11 cellular contexts compared by ENCODE assay signal in the genomic region with DNA sequence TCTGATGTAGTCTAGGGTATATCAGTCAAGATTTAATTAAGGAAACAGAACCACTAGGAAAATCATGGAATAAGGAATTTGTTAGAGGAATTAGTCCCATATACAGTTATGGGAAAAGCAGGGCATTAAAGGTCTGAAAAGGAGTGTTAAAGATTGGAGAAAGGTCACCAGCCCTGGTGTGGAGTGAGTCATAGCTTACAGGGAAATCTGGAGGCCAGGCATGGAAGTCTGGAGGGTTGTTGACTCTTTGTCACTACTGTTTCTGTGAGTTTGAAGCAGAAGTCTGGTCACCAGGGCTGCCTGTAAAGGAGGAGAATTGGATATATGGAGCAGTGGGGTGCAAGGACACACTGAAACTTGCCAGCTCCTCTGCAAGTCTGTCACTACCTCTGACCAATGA. TPM values are rescaled to one million over a fixed set of nuclear protein-coding genes. Genes with fewer than 3 reads are reported as not detected.
DNase-seq lines count a peak whose midpoint lies in the region; FAIRE-seq and TF ChIP-seq lines count a peak whose summit lies in the region.
"Had no signal": no experiment of that assay in that cellular context is flagged by ENCODE, and none has a peak within 500 bp of the region (broad histone marks: within the 10 kb centered on the region; RNA-seq: fewer than 3 reads in every experiment).

No MANE protein-coding gene starts in this region.

- TF ChIP-seq CTCF in foreskin fibroblast (IDR thresholded peaks at IDR 0.05; ENCODE audit: low read depth, low read length) (no peak), retinal pigment epithelial cell (conservative IDR thresholded peaks at IDR 0.05; ENCODE audit: low read depth, low read length) (no peak)

- peak; percentile 18 for FAIRE-seq in RCC 7860 (lab: Jason Lieb, UNC)

- H3K4me3 ChIP-seq in foreskin fibroblast (ENCODE audit: low read depth in 1 of 2, low read length in 2 of 2) (no peak overlapping the region), retinal pigment epithelial cell (ENCODE audit: low read length) (no peak overlapping the region)
- H3K4me3 ChIP-seq: right lobe of liver had no signal

- H3K4me3 Mint-ChIP-seq in activated CD4-positive, alpha-beta T cell treated with anti-CD3 and anti-CD28 coated beads, Interleukin-2, amount 10 ng/mL, durations not matched to agents 7 days and 5 days = no peak overlapping the region

- POLR2A ChIA-PET in activated CD4-positive, alpha-beta T cell treated with anti-CD3 and anti-CD28 coated beads, Interleukin-2, amount 10 ng/mL, durations not matched to agents 7 days and 5 days (lab: Charles Lee) = no interaction called here

- CTCF ChIA-PET in activated CD4-positive, alpha-beta T cell treated with anti-CD3 and anti-CD28 coated beads, Interleukin-2, amount 10 ng/mL, durations not matched to agents 7 days and 5 days (lab: Charles Lee) = interaction anchor here (1.5 kb wide), 1 partner anchor 11 kb away, joined by 4 read pairs; no protein-coding TSS in a partner anchor

- H3K27me3 Mint-ChIP-seq in activated CD4-positive, alpha-beta T cell treated with anti-CD3 and anti-CD28 coated beads, Interleukin-2, amount 10 ng/mL, durations not matched to agents 7 days and 5 days = no peaks in the 10 kb centered on the region

- H3K4me1 Mint-ChIP-seq in activated CD4-positive, alpha-beta T cell treated with anti-CD3 and anti-CD28 coated beads, Interleukin-2, amount 10 ng/mL, durations not matched to agents 7 days and 5 days = peaks cover 17% of the 10 kb centered on the region

- no peak for DNase-seq in activated CD4-positive, alpha-beta T cell treated with anti-CD3 and anti-CD28 coated beads, Interleukin-2, amount 10 ng/mL, durations not matched to agents 7 days and 5 days
- DNase-seq in activated CD4-positive, alpha-beta T cell treated with anti-CD3 and anti-CD28 coated beads, Interleukin-2, amount 50 U/mL, for 1 hour = no peak
- DNase-seq in RCC 7860 (ENCODE audit: low spot score) = peak; percentile 41
- peak; percentile 49 to 67 for DNase-seq in foreskin fibroblast
- peak; percentile 20 for DNase-seq in retinal pigment epithelial cell (ENCODE audit: low read depth)
- no peak for DNase-seq in amniotic stem cell (lab: John Stamatoyannopoulos, UW)
- no peak for DNase-seq in NCI-H1417 treated with DMSO at 0.1 percent for 48 hours (lab: John Stamatoyannopoulos, UW)
- no peak for DNase-seq in activated effector memory CD4-positive, alpha-beta T cell treated with anti-CD3 and anti-CD28 coated beads, Interleukin-2, amount 50 U/mL, for 16 hours
- DNase-seq: activated naive CD4-positive, alpha-beta T cell treated with anti-CD3 and anti-CD28 coated beads, Interleukin-2, amount 50 U/mL, for 16 hours; NCI-H187 treated with DMSO at 0.1 percent for 48 hours; right lobe of liver had no signal

- peaks cover 6% of the 10 kb centered on the region for H3K9me3 Mint-ChIP-seq in activated CD4-positive, alpha-beta T cell treated with anti-CD3 and anti-CD28 coated beads, Interleukin-2, amount 10 ng/mL, durations not matched to agents 7 days and 5 days

- H3K27ac Mint-ChIP-seq in activated CD4-positive, alpha-beta T cell treated with anti-CD3 and anti-CD28 coated beads, Interleukin-2, amount 10 ng/mL, durations not matched to agents 7 days and 5 days = peak overlapping the region; percentile 3

- H3K36me3 Mint-ChIP-seq in activated CD4-positive, alpha-beta T cell treated with anti-CD3 and anti-CD28 coated beads, Interleukin-2, amount 10 ng/mL, durations not matched to agents 7 days and 5 days (ENCODE audit: low read depth) = peaks cover 78% of the 10 kb centered on the region

RNA-seq across cellular contexts. Expression of a gene that starts 28.6 kb away (rescaled TPM):
- 10 to 100 TPM; 24.4 to 29.8 TPM for total RNA-seq in activated CD4-positive, alpha-beta T cell treated with anti-CD3 and anti-CD28 coated beads, Interleukin-2, amount 10 ng/mL, durations not matched to agents 7 days and 5 days

Comparison
In these comparisons a context has a peak if more than half of its experiments do, and no peak if none do; other contexts are left out.
1. DNase-seq: peak in RCC 7860 (single experiment), foreskin fibroblast (2 of 2) and retinal pigment epithelial cell (single experiment); none in activated CD4-positive, alpha-beta T cell treated with anti-CD3 and anti-CD28 coated beads, Interleukin-2, amount 10 ng/mL, durations not matched to agents 7 days and 5 days (single experiment), activated CD4-positive, alpha-beta T cell treated with anti-CD3 and anti-CD28 coated beads, Interleukin-2, amount 50 U/mL, for 1 hour (single experiment), amniotic stem cell (single experiment), NCI-H1417 treated with DMSO at 0.1 percent for 48 hours (single experiment) and activated effector memory CD4-positive, alpha-beta T cell treated with anti-CD3 and anti-CD28 coated beads, Interleukin-2, amount 50 U/mL, for 16 hours (single experiment).